Comparison of ENCODE assay signal across 8 cellular contexts in the genomic region with DNA sequence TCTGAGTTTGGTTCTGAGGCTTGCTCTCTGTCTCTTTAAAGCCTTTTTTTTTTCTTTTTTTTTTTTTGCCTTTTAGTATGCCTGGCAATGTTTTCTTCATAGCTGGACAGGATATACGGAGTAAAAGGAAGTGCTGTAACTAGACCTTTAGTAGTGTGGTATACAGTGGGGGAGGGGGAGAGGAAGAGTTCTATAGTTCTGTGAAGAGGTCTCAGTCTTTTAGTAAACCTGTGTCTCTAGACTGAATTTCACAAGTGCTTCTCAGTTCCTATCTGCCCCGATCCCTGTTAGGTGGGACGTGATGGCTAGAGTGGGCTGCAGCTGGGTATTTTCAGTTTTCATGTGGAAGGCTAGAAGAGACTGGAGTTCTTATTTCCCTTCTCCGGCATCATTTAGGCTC. TPM values are rescaled to one million over a fixed set of nuclear protein-coding genes. Genes with fewer than 3 reads are reported as not detected.
DNase-seq lines count a peak whose midpoint lies in the region; ATAC-seq, FAIRE-seq and TF ChIP-seq lines count a peak whose summit lies in the region.

No MANE protein-coding gene starts in this region.

- no peak for TF ChIP-seq POLR2A in sigmoid colon (IDR thresholded peaks at IDR 0.05)

- H3K4me3 Mint-ChIP-seq in activated CD4-positive, alpha-beta memory T cell treated with anti-CD3 and anti-CD28 coated beads, Interleukin-2, amount 10 ng/mL, durations not matched to agents 7 days and 5 days, result no peak overlapping the region

- no peak for ATAC-seq in HG03196 (IDR thresholded peaks at IDR 0.05; ENCODE audit: unreplicated experiment)

- in situ Hi-C loops in GM23248 (cut with MboI), result no loop called here

- H3K4me1 Mint-ChIP-seq in activated CD4-positive, alpha-beta memory T cell treated with anti-CD3 and anti-CD28 coated beads, Interleukin-2, amount 10 ng/mL, durations not matched to agents 7 days and 5 days, result peaks cover 6% of the 10 kb centered on the region

- peak overlapping the region; percentile 87 for H3K9ac ChIP-seq in GM23248

- H3K27ac ChIP-seq in GM23248 (peak overlapping the region; percentile 98), sigmoid colon (peak overlapping the region; percentile 57 to 81 (median 65))

- intact Hi-C loops in sigmoid colon (cut with DNase I), result no loop called here

- H3K4me2 ChIP-seq in GM23248 (ENCODE audit: unreplicated experiment), result peak overlapping the region; percentile 100

- 14 to 17% methylated on average over 4 of the region's 4 CpGs for WGBS in GM23248 (ENCODE audit: low coverage in 1 of 2, low lambda C conversion rate in 2 of 2, missing lambda C conversion rate in 2 of 2), 2 experiments
- 40 to 64% methylated on average over 4 of the region's 4 CpGs for WGBS in sigmoid colon, 2 donors

- CTCF ChIA-PET in activated CD4-positive, alpha-beta memory T cell treated with anti-CD3 and anti-CD28 coated beads, Interleukin-2, amount 10 ng/mL, durations not matched to agents 7 days and 5 days (lab: Charles Lee), result interaction anchor here (0.6 kb wide), 1 partner anchor 94 kb away, joined by 4 read pairs; no protein-coding TSS in a partner anchor

- no peaks in the 10 kb centered on the region for H3K9me2 ChIP-seq in GM23248 (ENCODE audit: insufficient read depth)

- TF ChIP-seq EP300 in sigmoid colon (IDR thresholded peaks at IDR 0.05), result no peak

- H3K9me3 Mint-ChIP-seq in activated CD4-positive, alpha-beta memory T cell treated with anti-CD3 and anti-CD28 coated beads, Interleukin-2, amount 10 ng/mL, durations not matched to agents 7 days and 5 days, result no peaks in the 10 kb centered on the region

- DNase-seq in GM23248 (peak; percentile 76), RCC 7860 (ENCODE audit: low spot score) (peak; percentile 87), fibroblast of mammary gland (ENCODE audit: low read depth) (peak; percentile 80), sigmoid colon (no peak), D341Med (ENCODE audit: low spot score) (no peak), BE2C (no peak)
- DNase-seq in activated CD4-positive, alpha-beta memory T cell treated with anti-CD3 and anti-CD28 coated beads, Interleukin-2, amount 10 ng/mL, durations not matched to agents 7 days and 5 days, result no peak

- TF ChIP-seq CTCF in fibroblast of mammary gland (conservative IDR thresholded peaks at IDR 0.05; ENCODE audit: control insufficient read depth, insufficient read depth, low read depth, low read length), result no peak
- no peak for TF ChIP-seq CTCF in sigmoid colon (IDR thresholded peaks at IDR 0.05)
- no peak for TF ChIP-seq CTCF in BE2C (IDR thresholded peaks at IDR 0.05; ENCODE audit: low read depth, low read length)

- no peaks in the 10 kb centered on the region for H3K27me3 Mint-ChIP-seq in activated CD4-positive, alpha-beta memory T cell treated with anti-CD3 and anti-CD28 coated beads, Interleukin-2, amount 10 ng/mL, durations not matched to agents 7 days and 5 days

- no peaks in the 10 kb centered on the region for H3K79me2 ChIP-seq in GM23248 (ENCODE audit: insufficient read depth)

- no peak overlapping the region for H3K27ac Mint-ChIP-seq in activated CD4-positive, alpha-beta memory T cell treated with anti-CD3 and anti-CD28 coated beads, Interleukin-2, amount 10 ng/mL, durations not matched to agents 7 days and 5 days

- no peak for FAIRE-seq in RCC 7860 (lab: Jason Lieb, UNC)

- H3K4me1 ChIP-seq in GM23248 (ENCODE audit: insufficient read depth), result peaks cover 75% of the 10 kb centered on the region
- H3K4me1 ChIP-seq in sigmoid colon, result peaks cover 0 to 21% (median 13%) of the 10 kb centered on the region in 4 donors
- peaks cover 7% of the 10 kb centered on the region for H3K4me1 ChIP-seq in BE2C

- POLR2A ChIA-PET in activated CD4-positive, alpha-beta memory T cell treated with anti-CD3 and anti-CD28 coated beads, Interleukin-2, amount 10 ng/mL, durations not matched to agents 7 days and 5 days (lab: Charles Lee), result no interaction called here

- no peaks in the 10 kb centered on the region for H3K36me3 Mint-ChIP-seq in activated CD4-positive, alpha-beta memory T cell treated with anti-CD3 and anti-CD28 coated beads, Interleukin-2, amount 10 ng/mL, durations not matched to agents 7 days and 5 days (ENCODE audit: low read depth)

- no peaks in the 10 kb centered on the region for H4K20me1 ChIP-seq in GM23248 (ENCODE audit: insufficient read depth)

- H3K27me3 ChIP-seq in GM23248 (replicated peaks; ENCODE audit: insufficient read depth) (no peaks in the 10 kb centered on the region), sigmoid colon (no peaks in the 10 kb centered on the region), BE2C (no peaks in the 10 kb centered on the region)

- H3K9me3 ChIP-seq in GM23248 (ENCODE audit: low read depth) (no peaks in the 10 kb centered on the region), sigmoid colon (no peaks in the 10 kb centered on the region), BE2C (no peaks in the 10 kb centered on the region)

- H3K36me3 ChIP-seq in GM23248 (ENCODE audit: low read depth) (no peaks in the 10 kb centered on the region), sigmoid colon (no peaks in the 10 kb centered on the region), BE2C (no peaks in the 10 kb centered on the region)

- peak overlapping the region; percentile 82 for H2AFZ ChIP-seq in GM23248

- H3K4me3 ChIP-seq in GM23248 (peak overlapping the region; percentile 70), fibroblast of mammary gland (ENCODE audit: control insufficient read depth, low read depth, low read length) (peak overlapping the region; percentile 19), sigmoid colon (no peak overlapping the region), BE2C (ENCODE audit: low read depth, low read length) (no peak overlapping the region)

- peaks cover 38% of the 10 kb centered on the region for H3F3A ChIP-seq in GM23248 (ENCODE audit: insufficient read depth)

RNA-seq across cellular contexts. Expression of gene ABCC2, which starts 3.1 kb away (rescaled TPM):
- under 0.01 and 0.86 TPM in 2 replicates for total RNA-seq in GM23248 (2014; rRNA removed; shearing (Covaris generic))
- polyA plus RNA-seq in GM23248 (2016; fragmentation: Nextera tagmentation; extraction: Ambion mirVana) (0.19 and 0.20 TPM in 2 replicates), sigmoid colon (1 to 10 TPM in 1 of 3 donors, under 1 TPM in 1, not detected in 1; 0.86 to 1.8 TPM)
- 1 to 10 TPM in 3 of 4 donors, under 1 TPM in 1; 0.41 to 3.9 (median 1.3) TPM for total RNA-seq in sigmoid colon
- total RNA-seq in activated CD4-positive, alpha-beta memory T cell treated with anti-CD3 and anti-CD28 coated beads, Interleukin-2, amount 10 ng/mL, durations not matched to agents 7 days and 5 days, result under 1 TPM; 0.73 to 0.95 TPM
- polyA plus RNA-seq in BE2C (2012; ENCODE audit: insufficient read depth, insufficient read length, low read depth), result 1.2 TPM

RNA-seq across cellular contexts. Expression of gene CUTC, which starts 47.3 kb away (rescaled TPM):
- total RNA-seq in GM23248 (2014; rRNA removed; shearing (Covaris generic)), result 20.2 and 20.9 TPM in 2 replicates
- polyA plus RNA-seq in GM23248 (2016; fragmentation: Nextera tagmentation; extraction: Ambion mirVana) (25.7 and 28.5 TPM in 2 replicates), sigmoid colon (10 to 100 TPM; 16.4 to 21.4 (median 21.0) TPM)
- 10 to 100 TPM; 29.4 to 30.7 (median 30.0) TPM for total RNA-seq in sigmoid colon
- total RNA-seq in activated CD4-positive, alpha-beta memory T cell treated with anti-CD3 and anti-CD28 coated beads, Interleukin-2, amount 10 ng/mL, durations not matched to agents 7 days and 5 days, result 10 to 100 TPM; 25.6 to 28.2 TPM
- 30.1 TPM for polyA plus RNA-seq in BE2C (2012; ENCODE audit: insufficient read depth, insufficient read length, low read depth)

RNA-seq across cellular contexts. Expression of gene COX15, which starts 47.4 kb away (rescaled TPM):
- total RNA-seq in GM23248 (2014; rRNA removed; shearing (Covaris generic)), result 20.3 and 21.4 TPM in 2 replicates
- polyA plus RNA-seq in GM23248 (2016; fragmentation: Nextera tagmentation; extraction: Ambion mirVana), result 17.1 and 18.3 TPM in 2 replicates
- 10 to 100 TPM; 23.0 to 35.0 (median 27.3) TPM for total RNA-seq in sigmoid colon
- 10 to 100 TPM; 17.4 to 23.4 (median 18.0) TPM for polyA plus RNA-seq in sigmoid colon
- total RNA-seq in activated CD4-positive, alpha-beta memory T cell treated with anti-CD3 and anti-CD28 coated beads, Interleukin-2, amount 10 ng/mL, durations not matched to agents 7 days and 5 days, result 10 to 100 TPM; 38.5 to 39.0 TPM
- polyA plus RNA-seq in BE2C (2012; ENCODE audit: insufficient read depth, insufficient read length, low read depth), result 16.8 TPM

Comparison
In these comparisons a context has a peak if more than half of its experiments do, and no peak if none do; other contexts are left out.
1. DNase-seq: peak in GM23248 (single experiment), RCC 7860 (single experiment) and fibroblast of mammary gland (single experiment); none in sigmoid colon (single experiment), activated CD4-positive, alpha-beta memory T cell treated with anti-CD3 and anti-CD28 coated beads, Interleukin-2, amount 10 ng/mL, durations not matched to agents 7 days and 5 days (single experiment), D341Med (single experiment) and BE2C (single experiment).
2. H3K4me3 ChIP-seq: peak in GM23248 (single experiment) and fibroblast of mammary gland (single experiment); none in sigmoid colon (0 of 4) and BE2C (single experiment).